ENCODE assay signal across 10 cellular contexts in genomic region chr2:109322111-109322510, GRCh38.
DNase-seq lines count a peak whose midpoint lies in the region; ATAC-seq and TF ChIP-seq lines count a peak whose summit lies in the region.
"Had no signal": no experiment of that assay in that cellular context is flagged by ENCODE, and none has a peak within 500 bp of the region (broad histone marks: within the 10 kb centered on the region; RNA-seq: fewer than 3 reads in every experiment).

No MANE protein-coding gene starts in this region.

- H3K27ac Mint-ChIP-seq in HFFc6: peak overlapping the region; percentile 89

- TF ChIP-seq CTCF in HFFc6 (IDR thresholded peaks at IDR 0.05): no peak
- no peak for TF ChIP-seq CTCF in right lobe of liver (IDR thresholded peaks at IDR 0.05)

- no peaks in the 10 kb centered on the region for H3K9me3 Mint-ChIP-seq in HFFc6

- H3K36me3 ChIP-seq in right lobe of liver: no peaks in the 10 kb centered on the region
- no peaks in the 10 kb centered on the region for H3K36me3 ChIP-seq in stomach smooth muscle (ENCODE audit: control insufficient read depth in 2 of 2, insufficient read depth in 2 of 2, low read length in 2 of 2)

- peaks cover 94% of the 10 kb centered on the region for H3K4me1 Mint-ChIP-seq in HFFc6 (ENCODE audit: low read depth)

- peak overlapping the region; percentile 7 to 57 (median 52) for H3K27ac ChIP-seq in right lobe of liver
- H3K27ac ChIP-seq in stomach smooth muscle (ENCODE audit: low read length): peak overlapping the region; percentile 70

- H3K27me3 ChIP-seq in right lobe of liver: no peaks in the 10 kb centered on the region
- no peaks in the 10 kb centered on the region for H3K27me3 ChIP-seq in stomach smooth muscle (ENCODE audit: control insufficient read depth in 1 of 2, insufficient read depth in 2 of 2, low read length in 2 of 2)

- peak overlapping the region; percentile 76 for H3K4me3 Mint-ChIP-seq in HFFc6

- no peaks in the 10 kb centered on the region; the same call in 1 of the 2 replicates for H3K27me3 Mint-ChIP-seq in HFFc6 (ENCODE audit: insufficient read depth)

- no peak overlapping the region for H3K4me3 ChIP-seq in right lobe of liver
- H3K4me3 ChIP-seq in stomach smooth muscle (ENCODE audit: low read length in 2 of 2): no peak overlapping the region

- intact Hi-C loops in right lobe of liver (cut with DNase I): no loop called here

- 54% methylated on average over 6 of the region's 6 CpGs for WGBS in right lobe of liver (ENCODE audit: insufficient coverage, low coverage, low lambda C conversion rate, missing lambda C conversion rate)

- H3K4me1 ChIP-seq in right lobe of liver (no peaks in the 10 kb centered on the region), stomach smooth muscle (ENCODE audit: control insufficient read depth, insufficient read depth, low read length) (peaks cover 49% of the 10 kb centered on the region)

- ATAC-seq in right lobe of liver: peak; percentile 64 to 71 (median 68)

- TF ChIP-seq POLR2A in right lobe of liver (IDR thresholded peaks at IDR 0.05): no peak

- H3K9ac ChIP-seq in stomach smooth muscle (ENCODE audit: low read length in 2 of 2): peak overlapping the region; percentile 7 to 25

- DNase-seq in HFFc6: peak; percentile 96
- DNase-seq in dedifferentiated amniotic fluid mesenchymal stem cell (ENCODE audit: extremely low spot score): peak; percentile 66
- DNase-seq in right lobe of liver: peak in 2 of 3 donors; percentile 50 to 87
- no peak for DNase-seq in GM19238 (ENCODE audit: insufficient read length, low spot score)
- no peak for DNase-seq in stimulated activated CD8-positive, alpha-beta memory T cell treated with anti-CD3 and anti-CD28 coated beads, Interleukin-4, amount 100 ng/mL, for 48 hours
- DNase-seq in NOMO-1 treated with DMSO at 0.1 percent for 48 hours (lab: John Stamatoyannopoulos, UW; ENCODE audit: unreplicated experiment): no peak
- DNase-seq in NCI-H128 (lab: John Stamatoyannopoulos, UW; ENCODE audit: unreplicated experiment): no peak
- DNase-seq: erythroblast, NCI-H187 treated with DMSO at 0.1 percent for 48 hours had no signal

- H3K36me3 Mint-ChIP-seq in HFFc6 (ENCODE audit: low read depth): peaks cover 3% of the 10 kb centered on the region; the same call in 1 of the 2 replicates

- H3K9me3 ChIP-seq in right lobe of liver (no peaks in the 10 kb centered on the region), stomach smooth muscle (ENCODE audit: control insufficient read depth in 2 of 2, low read length in 2 of 2) (no peaks in the 10 kb centered on the region)

Comparison
In these comparisons a context has a peak if more than half of its experiments do, and no peak if none do; other contexts are left out.
1. DNase-seq: peak in HFFc6 (single experiment), dedifferentiated amniotic fluid mesenchymal stem cell (single experiment) and right lobe of liver (2 of 3); none in GM19238 (single experiment), stimulated activated CD8-positive, alpha-beta memory T cell treated with anti-CD3 and anti-CD28 coated beads, Interleukin-4, amount 100 ng/mL, for 48 hours (single experiment), NOMO-1 treated with DMSO at 0.1 percent for 48 hours (single experiment) and NCI-H128 (single experiment).